8 cellular contexts compared by ENCODE assay signal in the genomic region with DNA sequence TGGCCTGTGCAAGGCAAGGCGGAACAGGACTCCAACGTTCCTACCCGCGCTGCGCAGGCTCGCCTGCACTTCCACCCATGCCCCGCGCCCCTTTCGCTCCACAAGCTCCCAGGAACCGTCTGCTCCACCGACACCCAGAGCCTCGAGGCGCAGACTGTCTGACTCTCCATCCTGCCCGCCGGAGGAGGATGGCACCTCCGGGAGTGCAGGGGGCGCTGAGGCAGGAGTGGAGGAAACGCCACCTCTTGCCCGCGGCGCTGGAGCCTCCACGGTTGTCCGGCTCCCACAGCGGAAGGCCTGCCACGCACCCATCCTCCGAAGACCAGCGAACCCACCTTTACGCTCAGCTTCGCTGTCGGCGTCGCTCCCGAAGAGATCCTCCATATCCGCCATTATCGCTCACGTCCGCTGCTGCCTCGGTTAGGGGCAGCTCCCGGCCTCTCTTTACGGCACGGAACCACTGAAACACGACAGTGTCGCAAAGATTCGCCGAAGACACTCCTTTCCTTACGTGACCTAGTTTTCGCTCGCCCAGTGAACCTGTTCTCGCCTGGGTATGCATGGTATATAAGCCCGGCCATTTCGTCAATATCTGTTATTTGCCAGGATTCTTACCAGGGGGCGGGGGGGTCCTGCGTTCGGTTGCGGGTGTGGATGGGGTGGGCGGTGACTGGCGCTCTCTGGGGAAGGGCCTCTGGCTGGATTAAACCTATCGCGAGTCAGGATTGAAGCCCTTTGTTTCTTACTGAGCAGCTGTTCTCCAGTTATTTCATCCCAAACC. TPM values are rescaled to one million over a fixed set of nuclear protein-coding genes. Genes with fewer than 3 reads are reported as not detected.
A peak's percentile ranks its signal among the peaks of the same experiment; 100 is the strongest.
DNase-seq lines count a peak whose midpoint lies in the region; ATAC-seq, FAIRE-seq and TF ChIP-seq lines count a peak whose summit lies in the region.

Gene LEO1 (minus strand): TSS at position 426 of the 781 bp plus-strand sequence. CDS start 33 bp downstream, at position 393.

- ATAC-seq in HG02840 (IDR thresholded peaks at IDR 0.05; ENCODE audit: low FRiP score, unreplicated experiment) (peak; percentile 84), left cardiac atrium (peak; percentile 94 to 97)

- no peaks in the 10 kb centered on the region for H3K27me3 Mint-ChIP-seq in progenitor cell of endocrine pancreas

- 0 to 1% (median 1%) methylated on average over 59 of the region's 59 CpGs for WGBS in adipose tissue, 3 donors

- peak; percentile 99 for FAIRE-seq in GM12891 (lab: Jason Lieb, UNC)

- H3K27ac ChIP-seq in adipose tissue (ENCODE audit: low read depth, low read length), result peak within 1 kb of the TSS; percentile 31

- peaks cover 7% of the 10 kb centered on the region for H3K36me3 Mint-ChIP-seq in progenitor cell of endocrine pancreas (ENCODE audit: insufficient read depth)

- H3K4me3 Mint-ChIP-seq in progenitor cell of endocrine pancreas (ENCODE audit: low read depth), result peak within 1 kb of the TSS; percentile 94

- H3K27ac Mint-ChIP-seq in progenitor cell of endocrine pancreas, result peak within 1 kb of the TSS; percentile 98

- peak; percentile 87 for TF ChIP-seq POLR2A in GM12891 (IDR thresholded peaks at IDR 0.05; ENCODE audit: low read depth, low read length)

- H3K4me1 Mint-ChIP-seq in progenitor cell of endocrine pancreas (ENCODE audit: low read depth), result peaks cover 15% of the 10 kb centered on the region

- H3K9me3 Mint-ChIP-seq in progenitor cell of endocrine pancreas (ENCODE audit: low read depth), result peaks cover 5% of the 10 kb centered on the region

- peak; percentile 48 for TF ChIP-seq CTCF in progenitor cell of endocrine pancreas (IDR thresholded peaks at IDR 0.05; ENCODE audit: unreplicated experiment)

- peak; percentile 85 for DNase-seq in GM12891 (ENCODE audit: insufficient read length, low spot score)
- DNase-seq in NCI-H1436 (lab: John Stamatoyannopoulos, UW), result peak; percentile 97
- DNase-seq in T follicular helper cell (ENCODE audit: low read depth), result peak; percentile 87
- peak; percentile 93 for DNase-seq in left cardiac atrium
- DNase-seq in progenitor cell of endocrine pancreas (ENCODE audit: low spot score, unreplicated experiment), result peak; percentile 82
- peak; percentile 92 for DNase-seq in ureter (ENCODE audit: low spot score)

- intact Hi-C loops in left cardiac atrium (cut with DNase I), result loop anchor here in 1 of 2 donors (2.0 kb wide), 1 partner anchor 107 kb away; no protein-coding TSS in a partner anchor

TF ChIP-seq in GM12891, 5 proteins besides CTCF, POLR2A, EP300 and RAD21:
- no peak for TF ChIP-seq SPI1 (IDR thresholded peaks at IDR 0.05; ENCODE audit: low read depth, low read length)
- TF ChIP-seq TAF1 (IDR thresholded peaks at IDR 0.05; ENCODE audit: low read depth, low read length), result peak; percentile 91
- TF ChIP-seq PAX5 (IDR thresholded peaks at IDR 0.05; ENCODE audit: insufficient read depth, low read length, severe bottlenecking), result no peak
- TF ChIP-seq POLR2AphosphoS5 (IDR thresholded peaks at IDR 0.05; ENCODE audit: low read depth, low read length), result peak; percentile 92
- TF ChIP-seq POU2F2 (IDR thresholded peaks at IDR 0.05; ENCODE audit: low read depth, low read length), result peak; percentile 54; the same call in 1 of the 2 replicates
TF ChIP-seq in GM12891: peak in this region for 3.

RNA-seq across cellular contexts. Expression of gene LEO1, which starts in this region (rescaled TPM):
- polyA plus RNA-seq in GM12891 (2012; ENCODE audit: low read depth, missing spikeins), result 20.4 TPM
- 10 to 100 TPM in 1 of 3 donors, 1 to 10 TPM in 2; 7.2 to 11.2 (median 9.2) TPM for polyA plus RNA-seq in adipose tissue
- 10 to 100 TPM in 1 of 2 donors, 1 to 10 TPM in 1; 9.8 to 10.8 TPM for total RNA-seq in left cardiac atrium
- 24.7 and 25.7 TPM in 2 replicates for total RNA-seq in progenitor cell of endocrine pancreas
- 23.1 TPM for total RNA-seq in ureter

Comparison
In these comparisons a context has a peak if more than half of its experiments do, and no peak if none do; other contexts are left out.
1. Peak in every context shown above with its lines: DNase-seq, ATAC-seq and H3K27ac ChIP-seq.